Comparison of ENCODE assay signal across 27 cellular contexts in the genomic region with DNA sequence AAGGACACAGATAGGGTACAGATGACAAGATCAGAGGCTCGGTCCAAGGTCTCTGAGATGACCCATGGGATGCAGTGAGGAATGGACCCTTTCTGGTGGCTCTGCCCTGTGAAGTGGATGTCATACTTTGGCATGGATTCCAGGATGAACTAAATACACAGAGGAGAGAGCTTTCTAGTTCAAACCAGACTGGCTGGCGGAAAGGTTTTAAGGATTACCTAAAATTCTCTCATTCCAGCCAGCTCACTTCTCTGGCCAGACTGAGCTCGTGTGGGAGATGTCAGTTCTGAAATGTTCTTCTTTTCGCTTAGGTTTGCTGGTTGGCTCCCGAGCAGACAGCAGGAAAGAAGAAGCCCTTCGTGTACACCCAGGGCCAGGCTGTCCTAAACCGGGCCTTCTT. TPM values are rescaled to one million over a fixed set of nuclear protein-coding genes. Genes with fewer than 3 reads are reported as not detected.
DNase-seq lines count a peak whose midpoint lies in the region; ATAC-seq and TF ChIP-seq lines count a peak whose summit lies in the region.
"Had no signal": no experiment of that assay in that cellular context is flagged by ENCODE, and none has a peak within 500 bp of the region (broad histone marks: within the 10 kb centered on the region; RNA-seq: fewer than 3 reads in every experiment).

No MANE protein-coding gene starts in this region.

- H3K9ac ChIP-seq in mammary epithelial cell (ENCODE audit: insufficient read depth, low read length) = no peak overlapping the region

- dilution Hi-C loops in mammary epithelial cell (cut with HindIII; ENCODE audit: low sequenced_read_pairs) = no loop called here

- H3K4me3 Mint-ChIP-seq in MCF 10A (ENCODE audit: unreplicated experiment) = no peak overlapping the region
- no peak overlapping the region for H3K4me3 Mint-ChIP-seq in activated T-helper 2 cell treated with anti-CD3 and anti-CD28 coated beads, Interferon-gamma antibody, Interleukin-2, Interleukin-4, amounts not matched to agents 10 μg/mL and 5 μg/mL and 100 μg/mL, durations not matched to agents 14 hours and 24 hours and 36 hours (ENCODE audit: low read depth)
- H3K4me3 Mint-ChIP-seq: CD4-positive, CD25-positive, alpha-beta regulatory T cell; IgD-negative memory B cell had no signal

- no peak overlapping the region for H2AFZ ChIP-seq in mammary epithelial cell (ENCODE audit: low read depth, low read length)

- no peaks in the 10 kb centered on the region for H3K9me3 ChIP-seq in mammary epithelial cell (replicated peaks; ENCODE audit: insufficient read depth, low read length)
- H3K9me3 ChIP-seq in BE2C = no peaks in the 10 kb centered on the region
- H3K9me3 ChIP-seq: SJSA1 had no signal

- no peak overlapping the region for H3K4me2 ChIP-seq in mammary epithelial cell (ENCODE audit: insufficient read depth, low read depth, low read length)

- POLR2A ChIA-PET in MCF 10A (lab: Yijun Ruan, JAX) = interaction anchor here (0.6 to 1.7 kb wide), 4 partner anchors 87 to 168 kb away, joined by 3 to 8 read pairs (median 4); no protein-coding TSS in a partner anchor

- intact Hi-C loops in MCF 10A (cut with micrococcal nuclease) = no loop called here
- intact Hi-C loops in mammary epithelial cell (cut with micrococcal nuclease) = no loop called here
- intact Hi-C loops in activated T-helper 2 cell treated with anti-CD3 and anti-CD28 coated beads, Interferon-gamma antibody, Interleukin-2, Interleukin-4, amounts not matched to agents 10 μg/mL and 5 μg/mL and 100 μg/mL, durations not matched to agents 14 hours and 24 hours and 36 hours (cut with micrococcal nuclease) = no loop called here

- in situ Hi-C loops in mammary epithelial cell (cut with MboI; ENCODE audit: low sequenced_read_pairs in 2 of 2) = no loop called here

- no peak for DNase-seq in MCF 10A (ENCODE audit: unreplicated experiment)
- DNase-seq in mammary epithelial cell = no peak
- no peak for DNase-seq in omental fat pad (ENCODE audit: low spot score)
- DNase-seq in BE2C = no peak
- no peak for DNase-seq in activated T-helper 2 cell treated with anti-CD3 and anti-CD28 coated beads, Interferon-gamma antibody, Interleukin-2, Interleukin-4, amounts not matched to agents 10 μg/mL and 5 μg/mL and 100 μg/mL, durations not matched to agents 14 hours and 24 hours and 36 hours (ENCODE audit: low spot score)
- no peak for DNase-seq in SK-N-DZ (ENCODE audit: low spot score)
- DNase-seq: 8988T; ACHN; CD4-positive, CD25-positive, alpha-beta regulatory T cell; DMS153; GOT3; HCEC 1CT; NCI-H1092; NCI-H1417 treated with DMSO at 0.1 percent for 48 hours; NCI-H1694 treated with DMSO at 0.1 percent for 48 hours; NCI-H2081 treated with DMSO at 0.1 percent for 48 hours; NCI-H2171; NCI-H226; NCI-H510A; NCI-H69; Right ventricle myocardium superior; RPMI8226 had no signal

- no peaks in the 10 kb centered on the region for H4K20me1 ChIP-seq in mammary epithelial cell (ENCODE audit: insufficient read depth, low read length)

- H3K4me1 Mint-ChIP-seq in MCF 10A (ENCODE audit: insufficient read depth, unreplicated experiment) = peaks cover 23% of the 10 kb centered on the region
- peaks cover 7% of the 10 kb centered on the region for H3K4me1 Mint-ChIP-seq in activated T-helper 2 cell treated with anti-CD3 and anti-CD28 coated beads, Interferon-gamma antibody, Interleukin-2, Interleukin-4, amounts not matched to agents 10 μg/mL and 5 μg/mL and 100 μg/mL, durations not matched to agents 14 hours and 24 hours and 36 hours (ENCODE audit: low read depth)

- H3K27ac ChIP-seq in mammary epithelial cell (ENCODE audit: insufficient read depth, low read depth, low read length) = no peak overlapping the region
- H3K27ac ChIP-seq: HL-60, SJSA1 had no signal

- CTCF ChIA-PET in MCF 10A (lab: Yijun Ruan, JAX) (interaction anchor here (0.5 to 7.1 kb wide), 10 partner anchors 11 to 507 kb away, joined by 3 to 71 read pairs (median 6); no protein-coding TSS in a partner anchor), mammary epithelial cell (lab: Charles Lee; ENCODE audit: low non-redundant PET) (no interaction called here)

- peaks cover 12% of the 10 kb centered on the region for H3K36me3 ChIP-seq in mammary epithelial cell (ENCODE audit: insufficient read depth, low read length)
- H3K36me3 ChIP-seq in BE2C = peaks cover 28% of the 10 kb centered on the region

- BruUV-seq in MCF 10A (replicated peaks; lab: Mats Ljungman, UMichigan) (no TSS peak), mammary epithelial cell (replicated peaks; lab: Mats Ljungman, UMichigan) (no TSS peak)

- ATAC-seq in esophagus mucosa (peak; percentile 19), omental fat pad (ENCODE audit: low FRiP score) (peak; percentile 26), GM21529 (IDR thresholded peaks at IDR 0.05; ENCODE audit: unreplicated experiment) (no peak)

- peaks cover 69% of the 10 kb centered on the region for H3K36me3 Mint-ChIP-seq in MCF 10A (ENCODE audit: insufficient read depth, unreplicated experiment)
- peaks cover 27% of the 10 kb centered on the region for H3K36me3 Mint-ChIP-seq in activated T-helper 2 cell treated with anti-CD3 and anti-CD28 coated beads, Interferon-gamma antibody, Interleukin-2, Interleukin-4, amounts not matched to agents 10 μg/mL and 5 μg/mL and 100 μg/mL, durations not matched to agents 14 hours and 24 hours and 36 hours (ENCODE audit: low read depth)

- H3K27me3 ChIP-seq in mammary epithelial cell (ENCODE audit: insufficient read depth, low read length) (no peaks in the 10 kb centered on the region), BE2C (no peaks in the 10 kb centered on the region)
- H3K27me3 ChIP-seq: SJSA1 had no signal

- H3K4me3 ChIP-seq in mammary epithelial cell (replicated peaks in 1 of 3; ENCODE audit: insufficient read depth in 1 of 3, low read depth in 2 of 3, low read length in 3 of 3) = no peak overlapping the region
- H3K4me3 ChIP-seq in BE2C (ENCODE audit: low read depth, low read length) = no peak overlapping the region
- H3K4me3 ChIP-seq: SJSA1 had no signal

- H3K4me1 ChIP-seq in mammary epithelial cell (ENCODE audit: insufficient read depth, low read length) (peaks cover 41% of the 10 kb centered on the region), BE2C (no peaks in the 10 kb centered on the region; the same call in none of the 2 replicates)

- H3K79me2 ChIP-seq in mammary epithelial cell (ENCODE audit: insufficient read depth, low read length) = peaks cover 58% of the 10 kb centered on the region

- H3K27ac Mint-ChIP-seq in MCF 10A (ENCODE audit: low read depth, unreplicated experiment) = peak overlapping the region; percentile 16
- H3K27ac Mint-ChIP-seq in activated T-helper 2 cell treated with anti-CD3 and anti-CD28 coated beads, Interferon-gamma antibody, Interleukin-2, Interleukin-4, amounts not matched to agents 10 μg/mL and 5 μg/mL and 100 μg/mL, durations not matched to agents 14 hours and 24 hours and 36 hours = no peak overlapping the region
- H3K27ac Mint-ChIP-seq: CD4-positive, CD25-positive, alpha-beta regulatory T cell had no signal

- H3K27me3 Mint-ChIP-seq in MCF 10A (ENCODE audit: insufficient read depth, unreplicated experiment) = no peaks in the 10 kb centered on the region
- no peaks in the 10 kb centered on the region for H3K27me3 Mint-ChIP-seq in activated T-helper 2 cell treated with anti-CD3 and anti-CD28 coated beads, Interferon-gamma antibody, Interleukin-2, Interleukin-4, amounts not matched to agents 10 μg/mL and 5 μg/mL and 100 μg/mL, durations not matched to agents 14 hours and 24 hours and 36 hours (ENCODE audit: low read depth)
- H3K27me3 Mint-ChIP-seq: CD4-positive, CD25-positive, alpha-beta regulatory T cell; IgD-negative memory B cell had no signal

- no peak for TF ChIP-seq CTCF in MCF 10A (IDR thresholded peaks at IDR 0.05; ENCODE audit: unreplicated experiment)
- TF ChIP-seq CTCF in mammary epithelial cell (conservative IDR thresholded peaks at IDR 0.05 in 1 of 2, IDR thresholded peaks at IDR 0.05 in 1 of 2; ENCODE audit: extremely low read depth in 1 of 2, insufficient read depth in 1 of 2, low read depth in 1 of 2, low read length in 2 of 2) = no peak
- TF ChIP-seq CTCF in omental fat pad (IDR thresholded peaks at IDR 0.05) = no peak
- TF ChIP-seq CTCF in BE2C (IDR thresholded peaks at IDR 0.05; ENCODE audit: low read depth, low read length) = no peak

- H3K9me3 Mint-ChIP-seq in MCF 10A (ENCODE audit: unreplicated experiment) = no peaks in the 10 kb centered on the region
- no peaks in the 10 kb centered on the region for H3K9me3 Mint-ChIP-seq in activated T-helper 2 cell treated with anti-CD3 and anti-CD28 coated beads, Interferon-gamma antibody, Interleukin-2, Interleukin-4, amounts not matched to agents 10 μg/mL and 5 μg/mL and 100 μg/mL, durations not matched to agents 14 hours and 24 hours and 36 hours
- H3K9me3 Mint-ChIP-seq: CD4-positive, CD25-positive, alpha-beta regulatory T cell; IgD-negative memory B cell had no signal

- 58% methylated on average over 7 of the region's 7 CpGs for WGBS in mammary epithelial cell (ENCODE audit: low coverage, missing lambda C conversion rate)

RNA-seq across cellular contexts. Expression of gene RNPEP, which starts 6.1 kb away (rescaled TPM):
- 147 and 155 TPM in 2 replicates for total RNA-seq in MCF 10A (2022)
- total RNA-seq in mammary epithelial cell = 10 to 100 TPM; 68.8 to 94.0 TPM
- polyA plus RNA-seq in mammary epithelial cell = 71.5 TPM
- polyA minus RNA-seq in mammary epithelial cell = 153 TPM
- 89.6 TPM for total RNA-seq in esophagus mucosa
- 10 to 100 TPM; 37.2 to 77.6 (median 45.8) TPM for total RNA-seq in omental fat pad
- polyA plus RNA-seq in BE2C (2012; ENCODE audit: insufficient read depth, insufficient read length, low read depth) = 49.1 TPM
- 42.5 and 43.6 TPM in 2 replicates for total RNA-seq in activated T-helper 2 cell treated with anti-CD3 and anti-CD28 coated beads, Interferon-gamma antibody, Interleukin-2, Interleukin-4, amounts not matched to agents 10 μg/mL and 5 μg/mL and 100 μg/mL, durations not matched to agents 14 hours and 24 hours and 36 hours
- polyA plus RNA-seq in SK-N-DZ (2014; cell fraction: cytosol; rRNA removed) = 35.3 and 38.0 TPM in 2 replicates
- polyA plus RNA-seq in SK-N-DZ (2014; cell fraction: nucleus; rRNA removed) = 25.0 and 37.3 TPM in 2 replicates

RNA-seq across cellular contexts. Expression of gene ELF3, which starts 21.8 kb away (rescaled TPM):
- total RNA-seq in MCF 10A (2022) (0.10 and 0.33 TPM in 2 replicates), mammary epithelial cell (10 to 100 TPM in 1 of 2 donors, under 1 TPM in 1; 0.49 to 10.3 TPM), esophagus mucosa (391 TPM), omental fat pad (10 to 100 TPM in 1 of 4 donors, 1 to 10 TPM in 1, under 1 TPM in 2; 0.47 to 23.0 (median 1.8) TPM)
- polyA plus RNA-seq in mammary epithelial cell = 2.4 TPM
- 12.4 TPM for polyA minus RNA-seq in mammary epithelial cell
- not detected for polyA plus RNA-seq in BE2C (2012; ENCODE audit: insufficient read depth, insufficient read length, low read depth)
- 0.62 and 0.97 TPM in 2 replicates for total RNA-seq in activated T-helper 2 cell treated with anti-CD3 and anti-CD28 coated beads, Interferon-gamma antibody, Interleukin-2, Interleukin-4, amounts not matched to agents 10 μg/mL and 5 μg/mL and 100 μg/mL, durations not matched to agents 14 hours and 24 hours and 36 hours
- polyA plus RNA-seq in SK-N-DZ (2014; cell fraction: cytosol; rRNA removed) = not detected in 2 replicates
- polyA plus RNA-seq in SK-N-DZ (2014; cell fraction: nucleus; rRNA removed) = 0.23 TPM in 1 of 2 replicates, not detected in the other
- polyA plus RNA-seq: CD4-positive, CD25-positive, alpha-beta regulatory T cell; IgD-negative memory B cell had no signal

RNA-seq across cellular contexts. Expression of gene TIMM17A, which starts 33.3 kb away (rescaled TPM):
- 157 and 171 TPM in 2 replicates for total RNA-seq in MCF 10A (2022)
- total RNA-seq in mammary epithelial cell = 10 to 100 TPM; 44.5 to 69.9 TPM
- polyA plus RNA-seq in mammary epithelial cell = 64.3 TPM
- polyA minus RNA-seq in mammary epithelial cell = 46.9 TPM
- total RNA-seq in esophagus mucosa = 36.3 TPM
- 10 to 100 TPM; 19.7 to 55.4 (median 38.4) TPM for total RNA-seq in omental fat pad
- polyA plus RNA-seq in BE2C (2012; ENCODE audit: insufficient read depth, insufficient read length, low read depth) = 172 TPM
- total RNA-seq in activated T-helper 2 cell treated with anti-CD3 and anti-CD28 coated beads, Interferon-gamma antibody, Interleukin-2, Interleukin-4, amounts not matched to agents 10 μg/mL and 5 μg/mL and 100 μg/mL, durations not matched to agents 14 hours and 24 hours and 36 hours = 92.6 and 96.0 TPM in 2 replicates
- polyA plus RNA-seq in SK-N-DZ (2014; cell fraction: cytosol; rRNA removed) = 69.5 and 78.5 TPM in 2 replicates
- polyA plus RNA-seq in SK-N-DZ (2014; cell fraction: nucleus; rRNA removed) = 50.6 TPM in 2 replicates

RNA-seq across cellular contexts. Expression of gene LMOD1, which starts 42.2 kb away (rescaled TPM):
- not detected in 2 replicates for total RNA-seq in MCF 10A (2022)
- 10 to 100 TPM in 1 of 2 donors, not detected in 1; 29.5 TPM for total RNA-seq in mammary epithelial cell
- not detected for polyA plus RNA-seq in mammary epithelial cell
- not detected for polyA minus RNA-seq in mammary epithelial cell
- 4.1 TPM for total RNA-seq in esophagus mucosa
- total RNA-seq in omental fat pad = 100 to 1,000 TPM in 1 of 4 donors, 10 to 100 TPM in 3; 30.2 to 124 (median 35.8) TPM
- 0.40 TPM for polyA plus RNA-seq in BE2C (2012; ENCODE audit: insufficient read depth, insufficient read length, low read depth)
- not detected in 2 replicates for total RNA-seq in activated T-helper 2 cell treated with anti-CD3 and anti-CD28 coated beads, Interferon-gamma antibody, Interleukin-2, Interleukin-4, amounts not matched to agents 10 μg/mL and 5 μg/mL and 100 μg/mL, durations not matched to agents 14 hours and 24 hours and 36 hours
- not detected in 2 replicates for polyA plus RNA-seq in SK-N-DZ (2014; cell fraction: cytosol; rRNA removed)
- polyA plus RNA-seq in SK-N-DZ (2014; cell fraction: nucleus; rRNA removed) = not detected in 2 replicates
- total RNA-seq: CD4-positive, CD25-positive, alpha-beta regulatory T cell had no signal
- polyA plus RNA-seq: CD4-positive, CD25-positive, alpha-beta regulatory T cell; IgD-negative memory B cell had no signal

Comparison
In these comparisons a context has a peak if more than half of its experiments do, and no peak if none do; other contexts are left out.
1. RNA of gene ELF3, which starts 21.8 kb away (total RNA-seq): 391 TPM in esophagus mucosa (single experiment); 0.49 to 10.3 TPM in mammary epithelial cell, 0.47 to 23.0 TPM in omental fat pad, 0.62 to 0.97 TPM in activated T-helper 2 cell treated with anti-CD3 and anti-CD28 coated beads, Interferon-gamma antibody, Interleukin-2, Interleukin-4, amounts not matched to agents 10 μg/mL and 5 μg/mL and 100 μg/mL, durations not matched to agents 14 hours and 24 hours and 36 hours and 0.10 to 0.33 TPM in MCF 10A; every median in the first group is over 10 times any median in the second.